ENCODE assay signal across 13 cellular contexts in the genomic region with DNA sequence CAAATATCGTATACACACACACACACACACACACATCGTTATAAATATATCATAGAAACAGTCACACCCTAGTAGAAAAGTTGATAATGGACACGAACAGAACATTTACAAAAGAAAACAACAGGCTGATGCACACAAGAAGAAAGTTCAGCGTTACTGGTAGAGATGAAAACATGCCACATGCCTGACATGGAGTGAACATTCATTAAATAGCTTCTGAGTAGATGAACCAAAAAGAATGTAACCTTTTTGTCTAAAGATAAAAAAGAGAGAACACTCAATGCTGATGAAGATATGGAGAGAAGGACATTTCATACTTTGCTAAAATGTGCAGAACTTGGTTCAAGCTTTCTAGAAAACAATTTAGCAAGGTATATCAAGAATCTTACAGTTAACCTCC.
DNase-seq lines count a peak whose midpoint lies in the region; TF ChIP-seq lines count a peak whose summit lies in the region.
"Had no signal": no experiment of that assay in that cellular context is flagged by ENCODE, and none has a peak within 500 bp of the region (broad histone marks: within the 10 kb centered on the region; RNA-seq: fewer than 3 reads in every experiment).

No MANE protein-coding gene starts in this region.

- H3K4me3 ChIP-seq in HFF-Myc (replicated peaks; ENCODE audit: low read depth, low read length) = peak overlapping the region; percentile 61
- peak overlapping the region; percentile 61 for H3K4me3 ChIP-seq in adipocyte (ENCODE audit: low read length)
- peak overlapping the region; percentile 0 for H3K4me3 ChIP-seq in osteoblast (ENCODE audit: insufficient read depth, low read length)
- H3K4me3 ChIP-seq: tibial artery had no signal

- peaks cover 83% of the 10 kb centered on the region for H3K4me1 ChIP-seq in adipocyte (ENCODE audit: control insufficient read depth, insufficient read depth, low read length)
- peaks cover 67% of the 10 kb centered on the region for H3K4me1 ChIP-seq in osteoblast (ENCODE audit: insufficient read depth, low read length)

- H4K20me1 ChIP-seq in osteoblast (ENCODE audit: insufficient read depth, low read length) = peaks cover 41% of the 10 kb centered on the region

- no peaks in the 10 kb centered on the region for H3K27me3 Mint-ChIP-seq in activated CD4-positive, alpha-beta memory T cell treated with anti-CD3 and anti-CD28 coated beads for 36 hours
- no peaks in the 10 kb centered on the region for H3K27me3 Mint-ChIP-seq in activated CD4-positive, alpha-beta memory T cell treated with anti-CD3 and anti-CD28 coated beads, Interleukin-2, amount 10 ng/mL, durations not matched to agents 7 days and 5 days

- POLR2A ChIA-PET in activated CD4-positive, alpha-beta memory T cell treated with anti-CD3 and anti-CD28 coated beads for 36 hours (lab: Charles Lee) = no interaction called here
- POLR2A ChIA-PET in activated CD4-positive, alpha-beta memory T cell treated with anti-CD3 and anti-CD28 coated beads, Interleukin-2, amount 10 ng/mL, durations not matched to agents 7 days and 5 days (lab: Charles Lee) = interaction anchor here (1.5 to 8.0 kb wide), 2 partner anchors 13 to 75 kb away, joined by 3 to 46 read pairs; no protein-coding TSS in a partner anchor

- H3K36me3 Mint-ChIP-seq in activated CD4-positive, alpha-beta memory T cell treated with anti-CD3 and anti-CD28 coated beads for 36 hours = peaks cover 87% of the 10 kb centered on the region
- peaks cover 74% of the 10 kb centered on the region for H3K36me3 Mint-ChIP-seq in activated CD4-positive, alpha-beta memory T cell treated with anti-CD3 and anti-CD28 coated beads, Interleukin-2, amount 10 ng/mL, durations not matched to agents 7 days and 5 days (ENCODE audit: low read depth)

- H3K4me1 Mint-ChIP-seq in activated CD4-positive, alpha-beta memory T cell treated with anti-CD3 and anti-CD28 coated beads for 36 hours (ENCODE audit: low read depth) = peaks cover 92% of the 10 kb centered on the region
- H3K4me1 Mint-ChIP-seq in activated CD4-positive, alpha-beta memory T cell treated with anti-CD3 and anti-CD28 coated beads, Interleukin-2, amount 10 ng/mL, durations not matched to agents 7 days and 5 days = peaks cover 87% of the 10 kb centered on the region

- DNase-seq in activated CD4-positive, alpha-beta memory T cell treated with anti-CD3 and anti-CD28 coated beads for 36 hours = no peak
- DNase-seq in activated CD4-positive, alpha-beta memory T cell treated with anti-CD3 and anti-CD28 coated beads, Interleukin-2, amount 10 ng/mL, durations not matched to agents 7 days and 5 days = no peak
- DNase-seq in HFF-Myc (ENCODE audit: extremely low read depth, low read depth) (no peak), adipocyte (ENCODE audit: low read depth) (no peak), osteoblast (ENCODE audit: insufficient read length, low spot score, missing footprints) (no peak), Kasumi-1 (lab: John Stamatoyannopoulos, UW) (no peak), medulla oblongata (ENCODE audit: extremely low spot score) (no peak), caudate nucleus (lab: John Stamatoyannopoulos, UW) (no peak)
- DNase-seq: activated CD4-positive, alpha-beta T cell treated with anti-CD3 and anti-CD28 coated beads for 4 hours; foreskin melanocyte; stimulated activated CD4-positive, alpha-beta T cell treated with anti-CD3 and anti-CD28 coated beads, Interleukin-15, amount 100 ng/mL, for 24 hours; tibial artery had no signal

- H3K27ac ChIP-seq in osteoblast (ENCODE audit: low read depth, low read length) (peak overlapping the region; percentile 99), caudate nucleus (ENCODE audit: low read depth, low read length) (no peak overlapping the region)
- H3K27ac ChIP-seq: parathyroid adenoma, tibial artery had no signal

- no peaks in the 10 kb centered on the region for H3K9me3 Mint-ChIP-seq in activated CD4-positive, alpha-beta memory T cell treated with anti-CD3 and anti-CD28 coated beads for 36 hours
- no peaks in the 10 kb centered on the region for H3K9me3 Mint-ChIP-seq in activated CD4-positive, alpha-beta memory T cell treated with anti-CD3 and anti-CD28 coated beads, Interleukin-2, amount 10 ng/mL, durations not matched to agents 7 days and 5 days

- H3K27ac Mint-ChIP-seq in activated CD4-positive, alpha-beta memory T cell treated with anti-CD3 and anti-CD28 coated beads for 36 hours = peak overlapping the region; percentile 62
- H3K27ac Mint-ChIP-seq in activated CD4-positive, alpha-beta memory T cell treated with anti-CD3 and anti-CD28 coated beads, Interleukin-2, amount 10 ng/mL, durations not matched to agents 7 days and 5 days = no peak overlapping the region

- TF ChIP-seq CTCF in HFF-Myc (IDR thresholded peaks at IDR 0.05; ENCODE audit: low read depth, low read length, missing control alignments) = no peak
- no peak for TF ChIP-seq CTCF in osteoblast (IDR thresholded peaks at IDR 0.05; ENCODE audit: extremely low read depth, low read depth, low read length)

- H3K27me3 ChIP-seq in adipocyte (replicated peaks; ENCODE audit: control insufficient read depth, insufficient read depth, low read length) (no peaks in the 10 kb centered on the region), osteoblast (ENCODE audit: insufficient read depth, low read length) (no peaks in the 10 kb centered on the region)
- H3K27me3 ChIP-seq: tibial artery had no signal

- no peaks in the 10 kb centered on the region for H3K9me3 ChIP-seq in adipocyte (ENCODE audit: control insufficient read depth, low read length)
- H3K9me3 ChIP-seq in osteoblast (ENCODE audit: low read depth, low read length) = no peaks in the 10 kb centered on the region
- H3K9me3 ChIP-seq: tibial artery had no signal

- no peak overlapping the region for H3K4me3 Mint-ChIP-seq in activated CD4-positive, alpha-beta memory T cell treated with anti-CD3 and anti-CD28 coated beads for 36 hours
- no peak overlapping the region for H3K4me3 Mint-ChIP-seq in activated CD4-positive, alpha-beta memory T cell treated with anti-CD3 and anti-CD28 coated beads, Interleukin-2, amount 10 ng/mL, durations not matched to agents 7 days and 5 days

- intact Hi-C loops in activated CD4-positive, alpha-beta memory T cell treated with anti-CD3 and anti-CD28 coated beads for 36 hours (cut with micrococcal nuclease) = no loop called here

- peaks cover 42% of the 10 kb centered on the region for H3K36me3 ChIP-seq in adipocyte (ENCODE audit: control insufficient read depth, insufficient read depth, low read length, severe bottlenecking)
- peaks cover 67% of the 10 kb centered on the region for H3K36me3 ChIP-seq in osteoblast (ENCODE audit: insufficient read depth, low read length)

- peaks cover 90% of the 10 kb centered on the region for H3K79me2 ChIP-seq in osteoblast (ENCODE audit: insufficient read depth, low read length)

- peak overlapping the region; percentile 18 for H3K9ac ChIP-seq in adipocyte (ENCODE audit: low read length)
- H3K9ac ChIP-seq: parathyroid adenoma had no signal

- H2AFZ ChIP-seq in osteoblast (ENCODE audit: low read length) = no peak overlapping the region
- H2AFZ ChIP-seq: parathyroid adenoma had no signal

- H3K4me2 ChIP-seq in osteoblast (ENCODE audit: insufficient read depth, low read length) = peak overlapping the region; percentile 65

- CTCF ChIA-PET in activated CD4-positive, alpha-beta memory T cell treated with anti-CD3 and anti-CD28 coated beads for 36 hours (lab: Charles Lee) = interaction anchor here (1.6 kb wide), 1 partner anchor 12 kb away, joined by 3 read pairs; no protein-coding TSS in a partner anchor
- CTCF ChIA-PET in activated CD4-positive, alpha-beta memory T cell treated with anti-CD3 and anti-CD28 coated beads, Interleukin-2, amount 10 ng/mL, durations not matched to agents 7 days and 5 days (lab: Charles Lee) = no interaction called here

Comparison
In these comparisons a context has a peak if more than half of its experiments do, and no peak if none do; other contexts are left out.
1. H3K4me3 ChIP-seq: peak in every context shown above with its lines; median percentile 61 in HFF-Myc; 61 in adipocyte; 0 in osteoblast.